Comparison of ENCODE assay signal across 27 cellular contexts in genomic region chr19:19579533-19580361, GRCh38. TPM values are rescaled to one million over a fixed set of nuclear protein-coding genes. Genes with fewer than 3 reads are reported as not detected.
DNase-seq lines count a peak whose midpoint lies in the region; ATAC-seq and TF ChIP-seq lines count a peak whose summit lies in the region.
"Had no signal": no experiment of that assay in that cellular context is flagged by ENCODE, and none has a peak within 500 bp of the region (broad histone marks: within the 10 kb centered on the region; RNA-seq: fewer than 3 reads in every experiment).

No MANE protein-coding gene starts in this region.

- H3K36me3 ChIP-seq in mucosa of rectum (ENCODE audit: control insufficient read depth in 2 of 2, insufficient read depth in 2 of 2, low read length in 2 of 2) (no peaks in the 10 kb centered on the region), transverse colon (no peaks in the 10 kb centered on the region)
- H3K36me3 ChIP-seq: thyroid gland had no signal

- in situ Hi-C loops in transverse colon (cut with MboI; ENCODE audit: low pct_ligation_motif_present in 1 of 4, low pct_unique_long_range_greater_than_20kb in 1 of 4, low sequenced_read_pairs in 3 of 4), result no loop called here

- H3K27me3 ChIP-seq in mucosa of rectum (ENCODE audit: control insufficient read depth in 2 of 2, insufficient read depth in 2 of 2, low read length in 2 of 2) (no peaks in the 10 kb centered on the region), transverse colon (no peaks in the 10 kb centered on the region)
- H3K27me3 ChIP-seq: thyroid gland had no signal

- H3K36me3 Mint-ChIP-seq in activated T-cell treated with anti-CD3 and anti-CD28 coated beads, Interleukin-2, amount 50 U/mL, for 24 hours (ENCODE audit: low read depth), result peaks cover 16% of the 10 kb centered on the region
- H3K36me3 Mint-ChIP-seq in activated T-cell treated with anti-CD3 and anti-CD28 coated beads, Interleukin-2, amount 50 U/mL, for 72 hours (ENCODE audit: insufficient read depth in 2 of 2), result peaks cover 1 to 3% of the 10 kb centered on the region in 2 donors
- no peaks in the 10 kb centered on the region for H3K36me3 Mint-ChIP-seq in brain

- H3K4me3 ChIP-seq in mucosa of rectum (ENCODE audit: low read length in 2 of 2) (no peak overlapping the region), transverse colon (no peak overlapping the region)
- H3K4me3 ChIP-seq: psoas muscle, thyroid gland had no signal

- H3K9me3 Mint-ChIP-seq in activated T-cell treated with anti-CD3 and anti-CD28 coated beads, Interleukin-2, amount 50 U/mL, for 24 hours, result no peaks in the 10 kb centered on the region
- H3K9me3 Mint-ChIP-seq in activated T-cell treated with anti-CD3 and anti-CD28 coated beads, Interleukin-2, amount 50 U/mL, for 72 hours, result no peaks in the 10 kb centered on the region
- no peaks in the 10 kb centered on the region for H3K9me3 Mint-ChIP-seq in brain
- H3K9me3 Mint-ChIP-seq: activated CD4-positive, alpha-beta memory T cell treated with anti-CD3 and anti-CD28 coated beads for 36 hours; stimulated activated naive CD8-positive, alpha-beta T cell treated with anti-CD3 and anti-CD28 coated beads, Interleukin-15, amount 100 ng/mL, for 72 hours had no signal

- ATAC-seq in activated T-cell treated with anti-CD3 and anti-CD28 coated beads, Interleukin-2, amount 50 U/mL, for 72 hours (replicated peaks in 1 of 2), result no peak
- ATAC-seq: left cardiac atrium; PC-3; psoas muscle; Right ventricle myocardium inferior; stimulated activated naive CD8-positive, alpha-beta T cell treated with anti-CD3 and anti-CD28 coated beads, Interleukin-15, amount 100 ng/mL, for 72 hours had no signal

- intact Hi-C loops in transverse colon (cut with DNase I; ENCODE audit: low total_unique reads), result no loop called here

- no peak for DNase-seq in activated T-cell treated with anti-CD3 and anti-CD28 coated beads, Interleukin-2, amount 50 U/mL, for 24 hours
- DNase-seq in activated T-cell treated with anti-CD3 and anti-CD28 coated beads, Interleukin-2, amount 50 U/mL, for 72 hours, result no peak
- DNase-seq in transverse colon, result no peak
- no peak for DNase-seq in dedifferentiated amniotic fluid mesenchymal stem cell (ENCODE audit: extremely low spot score)
- no peak for DNase-seq in HT-29 (ENCODE audit: low spot score)
- DNase-seq: ACHN; activated CD4-positive, alpha-beta memory T cell treated with anti-CD3 and anti-CD28 coated beads for 36 hours; activated gamma-delta T cell; COR-L47; effector memory CD4-positive, alpha-beta T cell; erythroblast; foreskin fibroblast; GDM1; left cardiac atrium; NCI-H1694; NCI-H2171; NCI-H510A; NK-92 treated with Interleukin-12 subunit alpha and Interleukin-12 subunit beta, amount 100 ng/mL, for 24 hours; nucleus accumbens; PC-3; psoas muscle; stimulated activated naive CD8-positive, alpha-beta T cell treated with anti-CD3 and anti-CD28 coated beads, Interleukin-15, amount 100 ng/mL, for 72 hours; T-helper 9 cell; thyroid gland had no signal

- H3K27ac Mint-ChIP-seq in activated T-cell treated with anti-CD3 and anti-CD28 coated beads, Interleukin-2, amount 50 U/mL, for 24 hours, result peak overlapping the region; percentile 10
- no peak overlapping the region for H3K27ac Mint-ChIP-seq in activated T-cell treated with anti-CD3 and anti-CD28 coated beads, Interleukin-2, amount 50 U/mL, for 72 hours
- peak overlapping the region in 4 of 5 experiments; percentile 68 to 97 (median 85) for H3K27ac Mint-ChIP-seq in brain
- H3K27ac Mint-ChIP-seq: activated CD4-positive, alpha-beta memory T cell treated with anti-CD3 and anti-CD28 coated beads for 36 hours had no signal

- no peaks in the 10 kb centered on the region for H3K27me3 Mint-ChIP-seq in activated T-cell treated with anti-CD3 and anti-CD28 coated beads, Interleukin-2, amount 50 U/mL, for 24 hours
- no peaks in the 10 kb centered on the region for H3K27me3 Mint-ChIP-seq in activated T-cell treated with anti-CD3 and anti-CD28 coated beads, Interleukin-2, amount 50 U/mL, for 72 hours (ENCODE audit: low read depth)
- H3K27me3 Mint-ChIP-seq in brain, result no peaks in the 10 kb centered on the region
- H3K27me3 Mint-ChIP-seq: activated CD4-positive, alpha-beta memory T cell treated with anti-CD3 and anti-CD28 coated beads for 36 hours; stimulated activated naive CD8-positive, alpha-beta T cell treated with anti-CD3 and anti-CD28 coated beads, Interleukin-15, amount 100 ng/mL, for 72 hours had no signal

- no peak for TF ChIP-seq EP300 in transverse colon (IDR thresholded peaks at IDR 0.05; ENCODE audit: low read depth)

- no peak for TF ChIP-seq POLR2A in transverse colon (IDR thresholded peaks at IDR 0.05)

- WGBS in transverse colon (ENCODE audit: low coverage in 1 of 2), 2 donors, result 80 to 92% methylated on average over 1 to 25 of the region's 25 CpGs

- H3K4me3 Mint-ChIP-seq in activated T-cell treated with anti-CD3 and anti-CD28 coated beads, Interleukin-2, amount 50 U/mL, for 24 hours, result no peak overlapping the region
- H3K4me3 Mint-ChIP-seq in activated T-cell treated with anti-CD3 and anti-CD28 coated beads, Interleukin-2, amount 50 U/mL, for 72 hours, result no peak overlapping the region
- no peak overlapping the region for H3K4me3 Mint-ChIP-seq in brain
- H3K4me3 Mint-ChIP-seq: activated CD4-positive, alpha-beta memory T cell treated with anti-CD3 and anti-CD28 coated beads for 36 hours; stimulated activated naive CD8-positive, alpha-beta T cell treated with anti-CD3 and anti-CD28 coated beads, Interleukin-15, amount 100 ng/mL, for 72 hours had no signal

- H3K27ac ChIP-seq in mucosa of rectum (ENCODE audit: low read depth in 2 of 2, low read length in 2 of 2), result peak overlapping the region; percentile 32 to 64
- peak overlapping the region; percentile 39 to 70 (median 64) for H3K27ac ChIP-seq in transverse colon
- H3K27ac ChIP-seq: psoas muscle, thyroid gland had no signal

- H3K4me1 ChIP-seq in mucosa of rectum (ENCODE audit: control insufficient read depth in 2 of 2, insufficient read depth in 2 of 2, low read length in 2 of 2), result peaks cover 14 to 15% of the 10 kb centered on the region in 2 donors
- peaks cover 0 to 18% (median 9%) of the 10 kb centered on the region in 4 donors for H3K4me1 ChIP-seq in transverse colon
- H3K4me1 ChIP-seq: psoas muscle, thyroid gland had no signal

- H3K4me1 Mint-ChIP-seq in activated T-cell treated with anti-CD3 and anti-CD28 coated beads, Interleukin-2, amount 50 U/mL, for 24 hours (ENCODE audit: low read depth), result peaks cover 15% of the 10 kb centered on the region
- H3K4me1 Mint-ChIP-seq in activated T-cell treated with anti-CD3 and anti-CD28 coated beads, Interleukin-2, amount 50 U/mL, for 72 hours (ENCODE audit: low read depth), result peaks cover 17% of the 10 kb centered on the region
- H3K4me1 Mint-ChIP-seq in brain, result peaks cover 39% of the 10 kb centered on the region

- no peaks in the 10 kb centered on the region for H3K9me3 ChIP-seq in mucosa of rectum (ENCODE audit: control insufficient read depth in 2 of 2, low read length in 2 of 2)
- H3K9me3 ChIP-seq in transverse colon, result no peaks in the 10 kb centered on the region
- H3K9me3 ChIP-seq: psoas muscle, thyroid gland had no signal

- peak overlapping the region in 1 of 2 donors; percentile 23 for H3K9ac ChIP-seq in mucosa of rectum (ENCODE audit: low read depth in 1 of 2, low read length in 2 of 2)

- TF ChIP-seq CTCF in brain (conservative IDR thresholded peaks at IDR 0.05) (no peak), transverse colon (IDR thresholded peaks at IDR 0.05) (no peak)

RNA-seq across cellular contexts. Expression of gene PBX4, which starts 38.7 kb away (rescaled TPM):
- total RNA-seq in activated T-cell treated with anti-CD3 and anti-CD28 coated beads, Interleukin-2, amount 50 U/mL, for 72 hours, result 10 to 100 TPM; 28.3 to 56.8 TPM
- polyA plus RNA-seq in brain (ENCODE audit: insufficient read depth, low read depth, low replicate concordance), result 5.2 TPM
- 10 to 100 TPM in 1 of 4 donors, 1 to 10 TPM in 3; 1.9 to 11.9 (median 5.1) TPM for total RNA-seq in transverse colon
- 2.5 and 3.3 TPM in 2 replicates for total RNA-seq in HT-29 (2014; rRNA removed; shearing (Covaris generic))
- total RNA-seq: Right ventricle myocardium inferior had no signal

RNA-seq across cellular contexts. Expression of gene CILP2, which starts 41.7 kb away (rescaled TPM):
- under 1 TPM; 0.44 to 0.86 TPM for total RNA-seq in activated T-cell treated with anti-CD3 and anti-CD28 coated beads, Interleukin-2, amount 50 U/mL, for 72 hours
- 6.1 TPM for polyA plus RNA-seq in brain (ENCODE audit: insufficient read depth, low read depth, low replicate concordance)
- total RNA-seq in transverse colon, result under 1 TPM in 1 of 4 donors, not detected in 3; 0.48 TPM
- 0.31 TPM in 1 of 2 replicates, not detected in the other for total RNA-seq in HT-29 (2014; rRNA removed; shearing (Covaris generic))
- total RNA-seq: psoas muscle had no signal

RNA-seq across cellular contexts. Expression of gene LPAR2, which starts 48.3 kb away (rescaled TPM):
- total RNA-seq in activated T-cell treated with anti-CD3 and anti-CD28 coated beads, Interleukin-2, amount 50 U/mL, for 72 hours, result 10 to 100 TPM; 72.8 to 82.2 TPM
- 17.6 TPM for polyA plus RNA-seq in brain (ENCODE audit: insufficient read depth, low read depth, low replicate concordance)
- total RNA-seq in transverse colon, result 10 to 100 TPM; 19.2 to 52.5 (median 32.6) TPM
- total RNA-seq in HT-29 (2014; rRNA removed; shearing (Covaris generic)), result 14.1 and 16.2 TPM in 2 replicates

RNA-seq across cellular contexts. Expression of gene YJEFN3, which starts 51.0 kb away (rescaled TPM):
- total RNA-seq in activated T-cell treated with anti-CD3 and anti-CD28 coated beads, Interleukin-2, amount 50 U/mL, for 72 hours, result 10 to 100 TPM; 18.2 to 21.3 TPM
- 18.9 TPM for polyA plus RNA-seq in brain (ENCODE audit: insufficient read depth, low read depth, low replicate concordance)
- 1 to 10 TPM; 3.5 to 6.0 (median 4.0) TPM for total RNA-seq in transverse colon
- total RNA-seq in HT-29 (2014; rRNA removed; shearing (Covaris generic)), result 1.0 and 1.9 TPM in 2 replicates
